In the genomic region with DNA sequence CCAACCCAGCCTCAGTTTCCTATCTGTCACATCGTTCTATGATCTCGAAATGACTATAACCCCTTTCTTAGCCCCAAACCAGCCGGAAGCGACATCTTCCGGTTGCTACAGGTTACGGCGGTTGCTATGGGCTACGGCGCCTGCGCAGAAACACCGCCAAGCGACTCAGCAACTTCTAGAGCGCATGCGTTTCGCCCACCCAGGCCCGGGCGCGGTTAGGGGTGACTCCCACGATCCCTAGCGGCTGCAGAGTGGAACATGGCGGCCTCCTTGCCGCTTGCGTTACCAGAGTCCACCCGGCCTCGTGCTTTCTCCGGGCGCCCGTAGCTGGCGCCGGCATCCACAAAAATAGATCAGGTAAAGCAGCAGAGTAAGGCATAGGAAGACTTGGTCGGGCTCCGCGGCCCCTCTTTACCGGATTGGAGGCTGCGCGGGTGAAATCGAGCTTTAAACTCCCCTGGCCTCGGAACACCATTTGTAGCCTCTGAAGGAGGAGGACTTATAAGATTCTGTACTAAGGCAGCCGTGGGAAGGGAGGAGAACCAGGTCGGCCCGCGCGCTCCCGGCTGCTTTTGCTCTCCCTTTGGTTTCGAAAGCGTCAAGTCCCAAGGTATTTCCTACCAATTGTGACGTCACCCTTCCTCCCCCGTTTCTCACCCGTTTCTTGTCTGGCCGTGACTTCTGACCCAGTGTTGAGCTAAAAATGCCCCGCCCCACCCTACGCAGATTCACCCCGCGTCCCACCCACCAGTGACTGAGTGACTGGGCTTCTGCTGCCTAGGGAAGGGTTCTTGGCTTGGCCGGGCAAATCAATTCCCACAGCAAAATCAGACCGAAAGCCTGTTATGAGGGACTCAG, we compare ENCODE assay signal across 1 cellular context.
TF ChIP-seq lines count a peak whose summit lies in the region.

No MANE protein-coding gene starts in this region.

TF ChIP-seq in H1, 55 proteins besides CTCF, POLR2A, EP300 and RAD21:
- peak; percentile 36 for TF ChIP-seq KDM4A (IDR thresholded peaks at IDR 0.05; ENCODE audit: low read depth, low read length, severe bottlenecking)
- no peak for TF ChIP-seq SAP30 (IDR thresholded peaks at IDR 0.05; ENCODE audit: insufficient read depth, insufficient replicate concordance, low read length)
- TF ChIP-seq NANOG (IDR thresholded peaks at IDR 0.05; ENCODE audit: insufficient read depth, low read depth, low read length, poor library complexity, severe bottlenecking), result no peak
- TF ChIP-seq PHF8 (conservative IDR thresholded peaks at IDR 0.05; ENCODE audit: low read depth, low read length), result peak; percentile 100
- TF ChIP-seq BRCA1 (IDR thresholded peaks at IDR 0.05; ENCODE audit: low read depth, low read length), result no peak
- no peak for TF ChIP-seq SP1 (IDR thresholded peaks at IDR 0.05; ENCODE audit: low read depth, low read length)
- no peak for TF ChIP-seq GTF2F1 (IDR thresholded peaks at IDR 0.05; ENCODE audit: borderline replicate concordance, low read depth, low read length)
- no peak for TF ChIP-seq FOSL1 (IDR thresholded peaks at IDR 0.05; ENCODE audit: insufficient read depth, low read depth, low read length)
- peak; percentile 94 for TF ChIP-seq YY1 (IDR thresholded peaks at IDR 0.05; ENCODE audit: low read depth, low read length)
- TF ChIP-seq RNF2 (IDR thresholded peaks at IDR 0.05; ENCODE audit: borderline replicate concordance, low read depth, low read length, missing control alignments, poor library complexity, severe bottlenecking), result no peak
- no peak; the same call in 1 of the 2 replicates for TF ChIP-seq BACH1 (IDR thresholded peaks at IDR 0.05; ENCODE audit: low read length)
- TF ChIP-seq SRF (IDR thresholded peaks at IDR 0.05; ENCODE audit: low read depth, low read length), result no peak
- TF ChIP-seq RFX5 (IDR thresholded peaks at IDR 0.05; ENCODE audit: borderline replicate concordance, low read depth, low read length), result no peak
- TF ChIP-seq SP2 (IDR thresholded peaks at IDR 0.05; ENCODE audit: low read length), result no peak
- peak; percentile 94 for TF ChIP-seq TAF1 (IDR thresholded peaks at IDR 0.05; ENCODE audit: low read depth, low read length)
- TF ChIP-seq GABPA (IDR thresholded peaks at IDR 0.05; ENCODE audit: borderline replicate concordance, insufficient read depth, low read length), result no peak
- no peak for TF ChIP-seq CBX5 (IDR thresholded peaks at IDR 0.05; ENCODE audit: low read depth, low read length)
- TF ChIP-seq USF2 (IDR thresholded peaks at IDR 0.05; ENCODE audit: low read length), result no peak
- TF ChIP-seq ZNF274 (IDR thresholded peaks at IDR 0.05; ENCODE audit: borderline replicate concordance, extremely low read depth, low read length), result no peak
- TF ChIP-seq CHD1 (IDR thresholded peaks at IDR 0.05; ENCODE audit: low read depth, low read length), result no peak
- no peak for TF ChIP-seq TEAD4 (IDR thresholded peaks at IDR 0.05; ENCODE audit: low read depth, low read length)
- TF ChIP-seq SIX5 (IDR thresholded peaks at IDR 0.05; ENCODE audit: low read depth, low read length), result no peak
- no peak for TF ChIP-seq CHD2 (IDR thresholded peaks at IDR 0.05; ENCODE audit: low read length)
- TF ChIP-seq BCL11A (IDR thresholded peaks at IDR 0.05; ENCODE audit: low read depth in 2 of 2, low read length in 2 of 2), result no peak
- 0 out of 2 replicates have a peak, but pooled peaks have one; percentile 9 for TF ChIP-seq JUN (IDR thresholded peaks at IDR 0.05; ENCODE audit: low read depth, low read length)
- TF ChIP-seq, protein P1, sequence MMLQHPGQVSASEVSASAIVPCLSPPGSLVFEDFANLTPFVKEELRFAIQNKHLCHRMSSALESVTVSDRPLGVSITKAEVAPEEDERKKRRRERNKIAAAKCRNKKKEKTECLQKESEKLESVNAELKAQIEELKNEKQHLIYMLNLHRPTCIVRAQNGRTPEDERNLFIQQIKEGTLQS (IDR thresholded peaks at IDR 0.05; ENCODE audit: insufficient read depth, low read depth, low read length), result no peak
- TF ChIP-seq KDM1A (IDR thresholded peaks at IDR 0.05; ENCODE audit: borderline replicate concordance, low read length), result no peak
- no peak for TF ChIP-seq SUZ12 (IDR thresholded peaks at IDR 0.05; ENCODE audit: low read length)
- TF ChIP-seq SP4 (IDR thresholded peaks at IDR 0.05; ENCODE audit: low read length), result no peak
- TF ChIP-seq E2F6 (IDR thresholded peaks at IDR 0.05), result peak; percentile 56; the same call in 1 of the 2 replicates
- no peak for TF ChIP-seq CHD7 (IDR thresholded peaks at IDR 0.05; ENCODE audit: insufficient replicate concordance, low read length)
- peak; percentile 75 for TF ChIP-seq MAX (IDR thresholded peaks at IDR 0.05)
- peak; percentile 83 for TF ChIP-seq ASH2L (IDR thresholded peaks at IDR 0.05; ENCODE audit: low read length)
- no peak for TF ChIP-seq EZH2 (IDR thresholded peaks at IDR 0.05; ENCODE audit: low read depth, low read length, severe bottlenecking)
- TF ChIP-seq KDM5A (IDR thresholded peaks at IDR 0.05; ENCODE audit: low read length), result no peak; the same call in 1 of the 2 replicates
- no peak for TF ChIP-seq SIRT6 (IDR thresholded peaks at IDR 0.05; ENCODE audit: low read length)
- peak; percentile 73 for TF ChIP-seq TAF7 (optimal IDR thresholded peaks at IDR 0.05; ENCODE audit: borderline replicate concordance, low read depth, low read length)
- TF ChIP-seq CREB1 (IDR thresholded peaks at IDR 0.05), result peak; percentile 77
- TF ChIP-seq TCF12 (IDR thresholded peaks at IDR 0.05; ENCODE audit: low read depth, low read length), result no peak
- no peak for TF ChIP-seq RXRA (IDR thresholded peaks at IDR 0.05; ENCODE audit: insufficient read depth, low read depth, low read length)
- peak; percentile 91 for TF ChIP-seq POLR2AphosphoS5 (IDR thresholded peaks at IDR 0.05; ENCODE audit: low read depth, low read length)
- TF ChIP-seq, protein P2, sequence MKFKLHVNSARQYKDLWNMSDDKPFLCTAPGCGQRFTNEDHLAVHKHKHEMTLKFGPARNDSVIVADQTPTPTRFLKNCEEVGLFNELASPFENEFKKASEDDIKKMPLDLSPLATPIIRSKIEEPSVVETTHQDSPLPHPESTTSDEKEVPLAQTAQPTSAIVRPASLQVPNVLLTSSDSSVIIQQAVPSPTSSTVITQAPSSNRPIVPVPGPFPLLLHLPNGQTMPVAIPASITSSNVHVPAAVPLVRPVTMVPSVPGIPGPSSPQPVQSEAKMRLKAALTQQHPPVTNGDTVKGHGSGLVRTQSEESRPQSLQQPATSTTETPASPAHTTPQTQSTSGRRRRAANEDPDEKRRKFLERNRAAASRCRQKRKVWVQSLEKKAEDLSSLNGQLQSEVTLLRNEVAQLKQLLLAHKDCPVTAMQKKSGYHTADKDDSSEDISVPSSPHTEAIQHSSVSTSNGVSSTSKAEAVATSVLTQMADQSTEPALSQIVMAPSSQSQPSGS (IDR thresholded peaks at IDR 0.05; ENCODE audit: low read length), result no peak
- peak; percentile 55 for TF ChIP-seq NRF1 (IDR thresholded peaks at IDR 0.05; ENCODE audit: low read depth, low read length)
- TF ChIP-seq EGR1 (IDR thresholded peaks at IDR 0.05; ENCODE audit: borderline replicate concordance, low read depth, low read length), result no peak
- TF ChIP-seq JUND (IDR thresholded peaks at IDR 0.05; ENCODE audit: low read length), result peak; percentile 85; the same call in 1 of the 2 replicates
- no peak for TF ChIP-seq RBBP5 (IDR thresholded peaks at IDR 0.05; ENCODE audit: borderline replicate concordance, low read depth, low read length)
- TF ChIP-seq CEBPB (IDR thresholded peaks at IDR 0.05; ENCODE audit: low read depth, low read length), result no peak
- TF ChIP-seq TBP (IDR thresholded peaks at IDR 0.05; ENCODE audit: low read depth, low read length), result peak; percentile 83
- TF ChIP-seq HDAC6 (IDR thresholded peaks at IDR 0.05; ENCODE audit: low read depth, low read length), result no peak
- TF ChIP-seq HDAC2 (IDR thresholded peaks at IDR 0.05; ENCODE audit: borderline replicate concordance in 1 of 2, low read depth in 2 of 2, low read length in 2 of 2), result peak in 1 of 2 experiments; percentile 14; a peak in 1 of 4 replicates
- no peak for TF ChIP-seq CBX8 (IDR thresholded peaks at IDR 0.05; ENCODE audit: borderline replicate concordance, low read depth, low read length)
- TF ChIP-seq MAFK (IDR thresholded peaks at IDR 0.05; ENCODE audit: low read depth, low read length), result no peak
- TF ChIP-seq CTBP2 (IDR thresholded peaks at IDR 0.05; ENCODE audit: borderline replicate concordance, insufficient read depth, insufficient read length, low read length), result no peak
- peak; percentile 55 to 62; a peak in 2 of 4 replicates for TF ChIP-seq SIN3A (conservative IDR thresholded peaks at IDR 0.05 in 1 of 2, IDR thresholded peaks at IDR 0.05 in 1 of 2; ENCODE audit: low read depth in 1 of 2, low read length in 2 of 2)
- no peak for TF ChIP-seq POU5F1 (IDR thresholded peaks at IDR 0.05; ENCODE audit: low read depth, low read length)
